In genomic region chr11:70532728-70533127, GRCh38 we compare ENCODE assay signal across 26 cellular contexts.
A peak's percentile ranks its signal among the peaks of the same experiment; 100 is the strongest.
DNase-seq lines count a peak whose midpoint lies in the region; ATAC-seq, FAIRE-seq and TF ChIP-seq lines count a peak whose summit lies in the region.
"Had no signal": no experiment of that assay in that cellular context is flagged by ENCODE, and none has a peak within 500 bp of the region (broad histone marks: within the 10 kb centered on the region; RNA-seq: fewer than 3 reads in every experiment).

No MANE protein-coding gene starts in this region.

- H3K36me3 ChIP-seq in H7 (replicated peaks; ENCODE audit: control insufficient read depth, insufficient read depth, low read length) (no peaks in the 10 kb centered on the region), osteoblast (ENCODE audit: insufficient read depth, low read length) (no peaks in the 10 kb centered on the region)
- H3K36me3 ChIP-seq: lower lobe of right lung, Peyer's patch had no signal

- H3K9me3 Mint-ChIP-seq in activated naive CD4-positive, alpha-beta T cell treated with anti-CD3 and anti-CD28 coated beads for 36 hours = peaks cover 6% of the 10 kb centered on the region

- H3K79me2 ChIP-seq in osteoblast (ENCODE audit: insufficient read depth, low read length) = no peaks in the 10 kb centered on the region

- no peak for TF ChIP-seq CTCF in osteoblast (IDR thresholded peaks at IDR 0.05; ENCODE audit: extremely low read depth, low read depth, low read length)

- intact Hi-C loops in activated naive CD4-positive, alpha-beta T cell treated with anti-CD3 and anti-CD28 coated beads for 36 hours (cut with micrococcal nuclease) = no loop called here

- H4K20me1 ChIP-seq in osteoblast (ENCODE audit: insufficient read depth, low read length) = no peaks in the 10 kb centered on the region

- H3K4me3 Mint-ChIP-seq in activated naive CD4-positive, alpha-beta T cell treated with anti-CD3 and anti-CD28 coated beads for 36 hours = no peak overlapping the region
- H3K4me3 Mint-ChIP-seq: activated CD8-positive, alpha-beta T cell treated with anti-CD3 and anti-CD28 coated beads for 36 hours; activated naive CD8-positive, alpha-beta T cell treated with anti-CD3 and anti-CD28 coated beads, Interleukin-2, amount 10 ng/mL, durations not matched to agents 7 days and 5 days; CD4-positive, CD25-positive, alpha-beta regulatory T cell; IgD-negative memory B cell had no signal

- no peak overlapping the region for H3K4me2 ChIP-seq in osteoblast (ENCODE audit: insufficient read depth, low read length)

- DNase-seq in H7 = peak; percentile 62
- DNase-seq in RCC 7860 (ENCODE audit: low spot score) = peak; percentile 4
- peak; percentile 8 for DNase-seq in fibroblast of peridontal ligament (ENCODE audit: extremely low read depth)
- DNase-seq in osteoblast (ENCODE audit: insufficient read length, low spot score, missing footprints) = peak; percentile 50
- no peak for DNase-seq in activated naive CD4-positive, alpha-beta T cell treated with anti-CD3 and anti-CD28 coated beads for 36 hours
- DNase-seq: activated CD8-positive, alpha-beta T cell treated with anti-CD3 and anti-CD28 coated beads for 36 hours; activated effector memory CD4-positive, alpha-beta T cell treated with Interleukin-2 at 50 U/mL for 16 hours; activated naive CD8-positive, alpha-beta T cell treated with anti-CD3 and anti-CD28 coated beads, Interleukin-2, amount 10 ng/mL, durations not matched to agents 7 days and 5 days; body of pancreas; CD4-positive, CD25-positive, alpha-beta regulatory T cell; cerebellar nuclear complex; lower lobe of right lung; NCI-H1105; NCI-H2029 treated with DMSO at 0.1 percent for 48 hours; stimulated activated CD4-positive, alpha-beta T cell treated with anti-CD3 and anti-CD28 coated beads, Interleukin-4, amount 100 ng/mL, for 4 hours; stimulated activated naive CD4-positive, alpha-beta T cell had no signal

- no peaks in the 10 kb centered on the region for H3K27me3 ChIP-seq in H7 (ENCODE audit: control insufficient read depth, insufficient read depth, low read length)
- H3K27me3 ChIP-seq in osteoblast (ENCODE audit: insufficient read depth, low read length) = no peaks in the 10 kb centered on the region
- H3K27me3 ChIP-seq: body of pancreas, dorsolateral prefrontal cortex, Peyer's patch had no signal

- H3K4me1 Mint-ChIP-seq in activated naive CD4-positive, alpha-beta T cell treated with anti-CD3 and anti-CD28 coated beads for 36 hours (ENCODE audit: low read depth) = no peaks in the 10 kb centered on the region
- H3K4me1 Mint-ChIP-seq: activated naive CD8-positive, alpha-beta T cell treated with anti-CD3 and anti-CD28 coated beads, Interleukin-2, amount 10 ng/mL, durations not matched to agents 7 days and 5 days; CD4-positive, CD25-positive, alpha-beta regulatory T cell had no signal

- H3K4me3 ChIP-seq in H7 (ENCODE audit: insufficient read depth, low read depth, low read length) (no peak overlapping the region), osteoblast (ENCODE audit: insufficient read depth, low read length) (no peak overlapping the region)
- H3K4me3 ChIP-seq: body of pancreas, lower lobe of right lung, Peyer's patch had no signal

- H3K27ac ChIP-seq in osteoblast (ENCODE audit: low read depth, low read length) = no peak overlapping the region
- H3K27ac ChIP-seq: body of pancreas, lower lobe of right lung, Peyer's patch had no signal

- FAIRE-seq in RCC 7860 (lab: Jason Lieb, UNC) = no peak
- FAIRE-seq: endothelial cell of umbilical vein, keratinocyte had no signal

- ATAC-seq in HG02763 (IDR thresholded peaks at IDR 0.05; ENCODE audit: unreplicated experiment) (no peak), HG02588 (IDR thresholded peaks at IDR 0.05; ENCODE audit: unreplicated experiment) (no peak)
- ATAC-seq: activated CD8-positive, alpha-beta T cell treated with anti-CD3 and anti-CD28 coated beads for 36 hours; body of pancreas; HCT116; lower lobe of right lung; sciatic nerve had no signal

- no peaks in the 10 kb centered on the region for H3K9me3 ChIP-seq in osteoblast (ENCODE audit: low read depth, low read length)
- H3K9me3 ChIP-seq: body of pancreas, lower lobe of right lung, Peyer's patch had no signal

- no peaks in the 10 kb centered on the region for H3K36me3 Mint-ChIP-seq in activated naive CD4-positive, alpha-beta T cell treated with anti-CD3 and anti-CD28 coated beads for 36 hours (ENCODE audit: low read depth)
- H3K36me3 Mint-ChIP-seq: activated naive CD8-positive, alpha-beta T cell treated with anti-CD3 and anti-CD28 coated beads, Interleukin-2, amount 10 ng/mL, durations not matched to agents 7 days and 5 days; CD4-positive, CD25-positive, alpha-beta regulatory T cell; IgD-negative memory B cell had no signal

- H3K27me3 Mint-ChIP-seq in activated naive CD4-positive, alpha-beta T cell treated with anti-CD3 and anti-CD28 coated beads for 36 hours (ENCODE audit: low read depth) = peaks cover 2% of the 10 kb centered on the region
- H3K27me3 Mint-ChIP-seq: activated CD8-positive, alpha-beta T cell treated with anti-CD3 and anti-CD28 coated beads for 36 hours; activated naive CD8-positive, alpha-beta T cell treated with anti-CD3 and anti-CD28 coated beads, Interleukin-2, amount 10 ng/mL, durations not matched to agents 7 days and 5 days; CD4-positive, CD25-positive, alpha-beta regulatory T cell; progenitor cell of endocrine pancreas had no signal

- H3K4me1 ChIP-seq in osteoblast (ENCODE audit: insufficient read depth, low read length) = no peaks in the 10 kb centered on the region
- H3K4me1 ChIP-seq: body of pancreas, lower lobe of right lung, Peyer's patch had no signal

- CTCF ChIA-PET in activated naive CD4-positive, alpha-beta T cell treated with anti-CD3 and anti-CD28 coated beads for 36 hours (lab: Charles Lee) = no interaction called here

- no peak overlapping the region for H3K27ac Mint-ChIP-seq in activated naive CD4-positive, alpha-beta T cell treated with anti-CD3 and anti-CD28 coated beads for 36 hours
- H3K27ac Mint-ChIP-seq: activated CD8-positive, alpha-beta T cell treated with anti-CD3 and anti-CD28 coated beads for 36 hours; activated naive CD8-positive, alpha-beta T cell treated with anti-CD3 and anti-CD28 coated beads, Interleukin-2, amount 10 ng/mL, durations not matched to agents 7 days and 5 days; CD4-positive, CD25-positive, alpha-beta regulatory T cell; progenitor cell of endocrine pancreas had no signal

- no peak overlapping the region for H2AFZ ChIP-seq in osteoblast (ENCODE audit: low read length)
